Comparison of ENCODE assay signal across 20 cellular contexts in the genomic region with DNA sequence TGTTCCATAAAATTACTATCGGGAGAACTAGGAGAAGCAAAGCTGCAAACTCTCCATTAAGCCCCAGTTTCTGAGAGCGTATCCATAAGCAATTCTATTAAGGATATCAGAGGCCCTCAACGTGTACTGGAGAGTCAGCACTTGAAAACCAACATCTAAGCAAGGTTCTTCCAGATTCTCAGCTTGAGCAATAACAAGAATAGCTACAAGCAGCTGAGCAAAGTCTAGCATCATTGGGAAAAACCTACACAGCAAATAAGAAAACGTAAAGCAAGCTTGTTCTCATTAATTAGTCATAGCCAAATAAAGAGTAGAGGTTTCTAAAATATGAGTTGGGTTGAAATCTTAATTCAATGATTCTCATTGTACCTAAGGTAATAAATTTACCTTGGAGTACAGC. TPM values are rescaled to one million over a fixed set of nuclear protein-coding genes. Genes with fewer than 3 reads are reported as not detected.
DNase-seq lines count a peak whose midpoint lies in the region; ATAC-seq and TF ChIP-seq lines count a peak whose summit lies in the region.
"Had no signal": no experiment of that assay in that cellular context is flagged by ENCODE, and none has a peak within 500 bp of the region (broad histone marks: within the 10 kb centered on the region; RNA-seq: fewer than 3 reads in every experiment).

No MANE protein-coding gene starts in this region.

- no peaks in the 10 kb centered on the region for H3K9me3 ChIP-seq in osteoblast (ENCODE audit: low read depth, low read length)
- H3K9me3 ChIP-seq in heart left ventricle: no peaks in the 10 kb centered on the region
- H3K9me3 ChIP-seq: SJCRH30 had no signal

- H3K79me2 ChIP-seq in osteoblast (ENCODE audit: insufficient read depth, low read length): no peaks in the 10 kb centered on the region

- 91 to 97% (median 93%) methylated on average over 4 of the region's 4 CpGs for WGBS in heart left ventricle, 4 donors

- H3K27me3 ChIP-seq in osteoblast (ENCODE audit: insufficient read depth, low read length) (no peaks in the 10 kb centered on the region), heart left ventricle (no peaks in the 10 kb centered on the region)
- H3K27me3 ChIP-seq: SJCRH30 had no signal

- no peak overlapping the region for H2AFZ ChIP-seq in osteoblast (ENCODE audit: low read length)
- H2AFZ ChIP-seq: PC-9 had no signal

- H3K4me3 ChIP-seq in osteoblast (ENCODE audit: insufficient read depth, low read length) (no peak overlapping the region), heart left ventricle (no peak overlapping the region)
- H3K4me3 ChIP-seq: PC-9, SJCRH30 had no signal

- TF ChIP-seq CTCF in osteoblast (IDR thresholded peaks at IDR 0.05; ENCODE audit: extremely low read depth, low read depth, low read length) (no peak), heart left ventricle (IDR thresholded peaks at IDR 0.05) (no peak)

- H3K4me1 Mint-ChIP-seq in activated CD4-positive, alpha-beta T cell treated with anti-CD3 and anti-CD28 coated beads, Interleukin-2, amount 10 ng/mL, durations not matched to agents 24 days and 14 days: peaks cover 51% of the 10 kb centered on the region

- no peak for DNase-seq in activated CD4-positive, alpha-beta T cell treated with anti-CD3 and anti-CD28 coated beads, Interleukin-2, amount 10 ng/mL, durations not matched to agents 24 days and 14 days
- DNase-seq in activated CD4-positive, alpha-beta T cell treated with anti-CD3 and anti-CD28 coated beads for 1 hour: no peak
- DNase-seq in osteoblast (ENCODE audit: insufficient read length, low spot score, missing footprints) (peak; percentile 73), heart left ventricle (no peak), HUDEP-2 (lab: John Stamatoyannopoulos, UW; ENCODE audit: unreplicated experiment in 76 of 76) (no peak)
- DNase-seq: Calu3; CD4-positive, alpha-beta memory T cell; DND-41; KBM-7; MV-4-11; NCI-H1436; NCI-H2029 treated with DMSO at 0.1 percent for 48 hours; NCI-H510A; NCI-H774; PC-9; SJCRH30; SW 1271 had no signal

- H3K4me2 ChIP-seq in osteoblast (ENCODE audit: insufficient read depth, low read length): no peak overlapping the region
- H3K4me2 ChIP-seq: PC-9 had no signal

- peak overlapping the region; percentile 59 for H3K27ac Mint-ChIP-seq in activated CD4-positive, alpha-beta T cell treated with anti-CD3 and anti-CD28 coated beads, Interleukin-2, amount 10 ng/mL, durations not matched to agents 24 days and 14 days

- no peak overlapping the region for H3K4me3 Mint-ChIP-seq in activated CD4-positive, alpha-beta T cell treated with anti-CD3 and anti-CD28 coated beads, Interleukin-2, amount 10 ng/mL, durations not matched to agents 24 days and 14 days
- H3K4me3 Mint-ChIP-seq: CD4-positive, alpha-beta memory T cell had no signal

- H3K27me3 Mint-ChIP-seq in activated CD4-positive, alpha-beta T cell treated with anti-CD3 and anti-CD28 coated beads, Interleukin-2, amount 10 ng/mL, durations not matched to agents 24 days and 14 days: no peaks in the 10 kb centered on the region
- H3K27me3 Mint-ChIP-seq: CD4-positive, alpha-beta memory T cell had no signal

- no peaks in the 10 kb centered on the region for H4K20me1 ChIP-seq in osteoblast (ENCODE audit: insufficient read depth, low read length)

- H3K36me3 ChIP-seq in osteoblast (ENCODE audit: insufficient read depth, low read length) (no peaks in the 10 kb centered on the region), heart left ventricle (no peaks in the 10 kb centered on the region)

- peaks cover 11% of the 10 kb centered on the region for H3K4me1 ChIP-seq in osteoblast (ENCODE audit: insufficient read depth, low read length)
- H3K4me1 ChIP-seq in heart left ventricle: peaks cover 0 to 5% (median 0%) of the 10 kb centered on the region in 12 donors

- no peak overlapping the region for H3K27ac ChIP-seq in osteoblast (ENCODE audit: low read depth, low read length)
- no peak overlapping the region for H3K27ac ChIP-seq in heart left ventricle
- H3K27ac ChIP-seq: PC-9, SJCRH30 had no signal

- no peak for TF ChIP-seq POLR2A in heart left ventricle (IDR thresholded peaks at IDR 0.05)

- ATAC-seq in GM19395 (IDR thresholded peaks at IDR 0.05; ENCODE audit: unreplicated experiment) (peak; percentile 56), HG03039 (IDR thresholded peaks at IDR 0.05; ENCODE audit: unreplicated experiment) (peak; percentile 51), GM21423 (IDR thresholded peaks at IDR 0.05; ENCODE audit: unreplicated experiment) (no peak), heart left ventricle (no peak)

- peaks cover 4% of the 10 kb centered on the region for H3K9me3 Mint-ChIP-seq in activated CD4-positive, alpha-beta T cell treated with anti-CD3 and anti-CD28 coated beads, Interleukin-2, amount 10 ng/mL, durations not matched to agents 24 days and 14 days
- H3K9me3 Mint-ChIP-seq: CD4-positive, alpha-beta memory T cell had no signal

- peaks cover 43% of the 10 kb centered on the region for H3K36me3 Mint-ChIP-seq in activated CD4-positive, alpha-beta T cell treated with anti-CD3 and anti-CD28 coated beads, Interleukin-2, amount 10 ng/mL, durations not matched to agents 24 days and 14 days (ENCODE audit: low read depth)

- intact Hi-C loops in activated CD4-positive, alpha-beta T cell treated with anti-CD3 and anti-CD28 coated beads, Interleukin-2, amount 10 ng/mL, durations not matched to agents 24 days and 14 days (cut with micrococcal nuclease): loop anchor here (2.0 kb wide), 2 partner anchors 158 to 258 kb away; partner anchors contain the start of gene HS3ST3B1
- intact Hi-C loops in heart left ventricle (cut with DNase I): no loop called here

RNA-seq across cellular contexts. Expression of gene COX10, which starts 26.9 kb away (rescaled TPM):
- 33.5 and 36.1 TPM in 2 replicates for total RNA-seq in activated CD4-positive, alpha-beta T cell treated with anti-CD3 and anti-CD28 coated beads, Interleukin-2, amount 10 ng/mL, durations not matched to agents 24 days and 14 days
- total RNA-seq in osteoblast (14.1 and 14.8 TPM in 2 replicates), heart left ventricle (10 to 100 TPM; 36.6 to 96.0 (median 55.4) TPM)
- 10 to 100 TPM; 17.8 to 48.6 TPM for polyA plus RNA-seq in heart left ventricle

Comparison
In these comparisons a context has a peak if more than half of its experiments do, and no peak if none do; other contexts are left out.
1. ATAC-seq: peak in GM19395 (single experiment) and HG03039 (single experiment); none in GM21423 (single experiment) and heart left ventricle (0 of 4).